In genomic region chr19:39187552-39187943, GRCh38 we compare ENCODE assay signal across 18 cellular contexts. TPM values are rescaled to one million over a fixed set of nuclear protein-coding genes. Genes with fewer than 3 reads are reported as not detected.
DNase-seq lines count a peak whose midpoint lies in the region; ATAC-seq and TF ChIP-seq lines count a peak whose summit lies in the region.
"Had no signal": no experiment of that assay in that cellular context is flagged by ENCODE, and none has a peak within 500 bp of the region (broad histone marks: within the 10 kb centered on the region; RNA-seq: fewer than 3 reads in every experiment).

No MANE protein-coding gene starts in this region.

- H3K4me3 Mint-ChIP-seq in endothelial cell (ENCODE audit: unreplicated experiment) = no peak overlapping the region
- H3K4me3 Mint-ChIP-seq in neural crest cell = no peak overlapping the region
- H3K4me3 Mint-ChIP-seq: B cell had no signal

- peak; percentile 70; the same call in 1 of the 2 replicates for TF ChIP-seq CTCF in C4-2B (conservative IDR thresholded peaks at IDR 0.05)
- TF ChIP-seq CTCF in HEK293 (tag by site-specific recombination; IDR thresholded peaks at IDR 0.05) = no peak
- TF ChIP-seq CTCF in endothelial cell (IDR thresholded peaks at IDR 0.05; ENCODE audit: unreplicated experiment) = peak; percentile 16
- peak; percentile 44 for TF ChIP-seq CTCF in neural crest cell (conservative IDR thresholded peaks at IDR 0.05)
- TF ChIP-seq CTCF in dorsolateral prefrontal cortex (IDR thresholded peaks at IDR 0.05 in 54 of 56, conservative IDR thresholded peaks at IDR 0.05 in 2 of 56; ENCODE audit: low read depth in 1 of 56, partially characterized antibody in 56 of 56) = peak in 14 of 56 donors; percentile 0 to 40 (median 8)

- intact Hi-C loops in dorsolateral prefrontal cortex (cut with DNase I) = loop anchor here (5.0 to 10.0 kb wide), 5 partner anchors 60 to 225 kb away; partner anchors contain the start of gene PAK4 (in 2 of the 2)

- no peaks in the 10 kb centered on the region; a peak in 1 of 3 replicates for H3K36me3 ChIP-seq in HEK293 (ENCODE audit: control insufficient read depth in 2 of 2, insufficient read depth in 1 of 2, low read length in 2 of 2)
- H3K36me3 ChIP-seq: spleen, uterus, WERI-Rb-1 had no signal

- CTCF ChIA-PET in HEK293 (lab: Yijun Ruan, JAX) = interaction anchor here (0.6 to 3.2 kb wide), 26 partner anchors 8 to 670 kb away, joined by 3 to 39 read pairs (median 4); partner anchors contain the start of genes IFNL1, PAF1, PAK4 and SYCN

- H3K27ac ChIP-seq in C4-2B = no peak overlapping the region
- H3K27ac ChIP-seq in HEK293 (ENCODE audit: extremely low read depth, low read depth, low read length) = 0 out of 2 replicates have a peak overlapping the region, but pooled peaks have one; percentile 24
- H3K27ac ChIP-seq in dorsolateral prefrontal cortex = no peak overlapping the region
- H3K27ac ChIP-seq: spleen, uterus, WERI-Rb-1 had no signal

- no peak for ATAC-seq in GM21825 (IDR thresholded peaks at IDR 0.05; ENCODE audit: unreplicated experiment)

- H3K9me3 Mint-ChIP-seq in endothelial cell (ENCODE audit: unreplicated experiment) = peaks cover 3% of the 10 kb centered on the region
- no peaks in the 10 kb centered on the region for H3K9me3 Mint-ChIP-seq in neural crest cell

- H3K27ac Mint-ChIP-seq in endothelial cell (ENCODE audit: unreplicated experiment) (peak overlapping the region; percentile 36), neural crest cell (ENCODE audit: unreplicated experiment) (no peak overlapping the region)
- H3K27ac Mint-ChIP-seq: B cell had no signal

- H3K27me3 Mint-ChIP-seq in endothelial cell (ENCODE audit: unreplicated experiment) (peaks cover 3% of the 10 kb centered on the region), neural crest cell (ENCODE audit: low read depth) (peaks cover 14% of the 10 kb centered on the region)

- POLR2A ChIA-PET in HEK293 (lab: Yijun Ruan, JAX) = no interaction called here

- no peak for DNase-seq in endothelial cell (ENCODE audit: low spot score)
- DNase-seq in neural crest cell (ENCODE audit: low read depth, low spot score) = no peak
- DNase-seq in dorsolateral prefrontal cortex = no peak
- no peak for DNase-seq in HuH-7 (ENCODE audit: low spot score)
- DNase-seq in stimulated activated CD4-positive, alpha-beta T cell treated with anti-CD3 and anti-CD28 coated beads, Interleukin-1b, Interleukin-23, amount 100 ng/mL, for 48 hours = no peak
- DNase-seq: amniotic stem cell, NCI-H187 treated with DMSO at 0.1 percent for 48 hours had no signal

- H3K9me3 ChIP-seq in HEK293 (ENCODE audit: control insufficient read depth, insufficient read depth, low read depth, low read length) = no peaks in the 10 kb centered on the region; the same call in 1 of the 2 replicates
- H3K9me3 ChIP-seq: spleen, uterus had no signal

- peaks cover 4% of the 10 kb centered on the region for H3K36me3 Mint-ChIP-seq in endothelial cell (ENCODE audit: low read depth, unreplicated experiment)
- no peaks in the 10 kb centered on the region for H3K36me3 Mint-ChIP-seq in neural crest cell (ENCODE audit: low read depth)

- 0 out of 2 replicates have a peak, but pooled peaks cover 4% of the 10 kb centered on the region for H3K4me1 ChIP-seq in HEK293 (ENCODE audit: control insufficient read depth, insufficient read depth, low read length)
- H3K4me1 ChIP-seq: uterus had no signal

- peaks cover 3% of the 10 kb centered on the region for H3K4me1 Mint-ChIP-seq in endothelial cell (ENCODE audit: unreplicated experiment)
- H3K4me1 Mint-ChIP-seq in neural crest cell = peaks cover 8% of the 10 kb centered on the region
- H3K4me1 Mint-ChIP-seq: B cell had no signal

- no peak overlapping the region for H3K4me3 ChIP-seq in HEK293 (ENCODE audit: low read depth, low read length)
- no peak overlapping the region for H3K4me3 ChIP-seq in dorsolateral prefrontal cortex
- H3K4me3 ChIP-seq: spleen, uterus had no signal

- H3K27me3 ChIP-seq in dorsolateral prefrontal cortex = no peaks in the 10 kb centered on the region
- H3K27me3 ChIP-seq: uterus had no signal

TF ChIP-seq in HEK293, 187 proteins besides CTCF, POLR2A, EP300 and RAD21 (continues in another document):
- TF ChIP-seq, protein P1, sequence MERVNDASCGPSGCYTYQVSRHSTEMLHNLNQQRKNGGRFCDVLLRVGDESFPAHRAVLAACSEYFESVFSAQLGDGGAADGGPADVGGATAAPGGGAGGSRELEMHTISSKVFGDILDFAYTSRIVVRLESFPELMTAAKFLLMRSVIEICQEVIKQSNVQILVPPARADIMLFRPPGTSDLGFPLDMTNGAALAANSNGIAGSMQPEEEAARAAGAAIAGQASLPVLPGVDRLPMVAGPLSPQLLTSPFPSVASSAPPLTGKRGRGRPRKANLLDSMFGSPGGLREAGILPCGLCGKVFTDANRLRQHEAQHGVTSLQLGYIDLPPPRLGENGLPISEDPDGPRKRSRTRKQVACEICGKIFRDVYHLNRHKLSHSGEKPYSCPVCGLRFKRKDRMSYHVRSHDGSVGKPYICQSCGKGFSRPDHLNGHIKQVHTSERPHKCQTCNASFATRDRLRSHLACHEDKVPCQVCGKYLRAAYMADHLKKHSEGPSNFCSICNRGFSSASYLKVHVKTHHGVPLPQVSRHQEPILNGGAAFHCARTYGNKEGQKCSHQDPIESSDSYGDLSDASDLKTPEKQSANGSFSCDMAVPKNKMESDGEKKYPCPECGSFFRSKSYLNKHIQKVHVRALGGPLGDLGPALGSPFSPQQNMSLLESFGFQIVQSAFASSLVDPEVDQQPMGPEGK (tag by site-specific recombination; IDR thresholded peaks at IDR 0.05) = no peak
- TF ChIP-seq ZNF274 (IDR thresholded peaks at IDR 0.05; ENCODE audit: low read length) = no peak
- no peak for TF ChIP-seq ZNF274 (tag by site-specific recombination; IDR thresholded peaks at IDR 0.05; ENCODE audit: borderline replicate concordance)
- no peak for TF ChIP-seq ZNF529 (tag by site-specific recombination; IDR thresholded peaks at IDR 0.05; ENCODE audit: insufficient replicate concordance)
- TF ChIP-seq GFI1B (tag by site-specific recombination; IDR thresholded peaks at IDR 0.05) = no peak
- TF ChIP-seq ZNF223 (tag by site-specific recombination; IDR thresholded peaks at IDR 0.05) = no peak
- TF ChIP-seq ZNF830 (tag by site-specific recombination; IDR thresholded peaks at IDR 0.05; ENCODE audit: low read depth) = no peak
- no peak for TF ChIP-seq ZNF341 (tag by site-specific recombination; IDR thresholded peaks at IDR 0.05; ENCODE audit: low read depth)
- TF ChIP-seq ZFP41 (tag by site-specific recombination; IDR thresholded peaks at IDR 0.05; ENCODE audit: borderline replicate concordance) = no peak
- TF ChIP-seq ZNF626 (tag by site-specific recombination; IDR thresholded peaks at IDR 0.05) = no peak
- no peak for TF ChIP-seq ZBTB6 (tag by site-specific recombination; IDR thresholded peaks at IDR 0.05)
- no peak for TF ChIP-seq ZNF146 (tag by site-specific recombination; IDR thresholded peaks at IDR 0.05)
- TF ChIP-seq, protein P2, sequence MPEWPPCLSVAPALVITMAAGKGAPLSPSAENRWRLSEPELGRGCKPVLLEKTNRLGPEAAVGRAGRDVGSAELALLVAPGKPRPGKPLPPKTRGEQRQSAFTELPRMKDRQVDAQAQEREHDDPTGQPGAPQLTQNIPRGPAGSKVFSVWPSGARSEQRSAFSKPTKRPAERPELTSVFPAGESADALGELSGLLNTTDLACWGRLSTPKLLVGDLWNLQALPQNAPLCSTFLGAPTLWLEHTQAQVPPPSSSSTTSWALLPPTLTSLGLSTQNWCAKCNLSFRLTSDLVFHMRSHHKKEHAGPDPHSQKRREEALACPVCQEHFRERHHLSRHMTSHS (tag by site-specific recombination; IDR thresholded peaks at IDR 0.05) = no peak
- TF ChIP-seq, protein P3, sequence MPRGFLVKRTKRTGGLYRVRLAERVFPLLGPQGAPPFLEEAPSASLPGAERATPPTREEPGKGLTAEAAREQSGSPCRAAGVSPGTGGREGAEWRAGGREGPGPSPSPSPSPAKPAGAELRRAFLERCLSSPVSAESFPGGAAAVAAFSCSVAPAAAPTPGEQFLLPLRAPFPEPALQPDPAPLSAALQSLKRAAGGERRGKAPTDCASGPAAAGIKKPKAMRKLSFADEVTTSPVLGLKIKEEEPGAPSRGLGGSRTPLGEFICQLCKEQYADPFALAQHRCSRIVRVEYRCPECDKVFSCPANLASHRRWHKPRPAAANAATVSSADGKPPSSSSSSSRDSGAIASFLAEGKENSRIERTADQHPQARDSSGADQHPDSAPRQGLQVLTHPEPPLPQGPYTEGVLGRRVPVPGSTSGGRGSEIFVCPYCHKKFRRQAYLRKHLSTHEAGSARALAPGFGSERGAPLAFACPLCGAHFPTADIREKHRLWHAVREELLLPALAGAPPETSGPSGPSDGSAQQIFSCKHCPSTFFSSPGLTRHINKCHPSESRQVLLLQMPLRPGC (tag by site-specific recombination; IDR thresholded peaks at IDR 0.05) = no peak
- TF ChIP-seq ZNF350 (tag by site-specific recombination; IDR thresholded peaks at IDR 0.05) = no peak

RNA-seq across cellular contexts. Expression of gene NCCRP1, which starts 9.2 kb away (rescaled TPM):
- total RNA-seq in endothelial cell (ENCODE audit: unreplicated experiment) (not detected), neural crest cell (not detected in 2 replicates), dorsolateral prefrontal cortex (under 1 TPM in 10 of 120 experiments, not detected in 110; 0.19 to 0.38 (median 0.24) TPM)
- total RNA-seq: B cell, endothelial cell of umbilical vein, M059J, occipital lobe, uterus had no signal

RNA-seq across cellular contexts. Expression of gene SYCN, which starts 16.5 kb away (rescaled TPM):
- total RNA-seq in endothelial cell (ENCODE audit: unreplicated experiment) = not detected
- total RNA-seq in neural crest cell = not detected in 2 replicates
- 1 to 10 TPM in 1 of 120 experiments, not detected in 119; 1.0 TPM for total RNA-seq in dorsolateral prefrontal cortex
- total RNA-seq: B cell, endothelial cell of umbilical vein, M059J, NCI-H460, occipital lobe, spleen, uterus had no signal

RNA-seq across cellular contexts. Expression of gene IFNL3, which starts 57.3 kb away (rescaled TPM):
- total RNA-seq in endothelial cell (ENCODE audit: unreplicated experiment) = not detected
- total RNA-seq in neural crest cell = not detected in 2 replicates
- under 1 TPM in 2 of 120 experiments, not detected in 118; 0.65 to 0.76 TPM for total RNA-seq in dorsolateral prefrontal cortex
- total RNA-seq: B cell, endothelial cell of umbilical vein, M059J, NCI-H460, occipital lobe, spleen, uterus had no signal
